11 cellular contexts compared by ENCODE assay signal in the genomic region with DNA sequence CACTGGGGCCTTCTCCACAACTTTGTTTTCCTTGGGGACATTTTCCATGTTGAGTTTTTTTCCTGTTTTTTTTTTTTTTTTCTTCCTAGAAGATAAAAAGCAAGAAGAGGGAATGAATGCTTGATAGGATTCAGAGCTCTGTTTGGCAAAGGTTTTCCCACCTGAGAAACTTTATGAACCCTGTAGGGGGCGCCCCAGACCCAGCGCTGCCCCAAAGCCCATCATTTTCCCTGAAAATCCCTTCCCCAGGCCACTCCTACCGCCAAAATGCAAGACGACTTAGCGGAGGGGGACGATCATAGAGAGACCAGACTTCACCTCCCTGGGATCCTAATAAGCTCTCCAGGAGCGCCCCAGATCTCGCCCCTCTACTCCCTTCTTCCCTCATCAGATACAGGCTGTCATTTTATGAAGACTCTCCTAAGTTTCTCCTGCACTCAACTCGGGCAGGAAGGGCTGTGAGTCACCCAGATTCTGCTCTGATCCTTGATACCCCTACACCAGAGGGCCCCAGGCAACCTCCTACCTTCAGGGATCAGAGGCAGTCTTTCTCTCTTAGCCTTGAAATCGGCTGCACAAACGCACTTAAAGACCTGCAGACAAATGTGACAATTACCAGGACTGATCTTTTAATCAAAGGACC. TPM values are rescaled to one million over a fixed set of nuclear protein-coding genes. Genes with fewer than 3 reads are reported as not detected.
DNase-seq lines count a peak whose midpoint lies in the region; FAIRE-seq and TF ChIP-seq lines count a peak whose summit lies in the region.
"Had no signal": no experiment of that assay in that cellular context is flagged by ENCODE, and none has a peak within 500 bp of the region (broad histone marks: within the 10 kb centered on the region; RNA-seq: fewer than 3 reads in every experiment).

No MANE protein-coding gene starts in this region.

- no peak for FAIRE-seq in frontal cortex (lab: Jason Lieb, UNC)
- FAIRE-seq: endothelial cell of umbilical vein, GM18507 had no signal

- H3K36me3 ChIP-seq in H7 (replicated peaks; ENCODE audit: control insufficient read depth, insufficient read depth, low read length): no peaks in the 10 kb centered on the region
- H3K36me3 ChIP-seq: SJCRH30 had no signal

- H3K4me3 ChIP-seq in H7 (ENCODE audit: insufficient read depth, low read depth, low read length): no peak overlapping the region
- H3K4me3 ChIP-seq: SJCRH30 had no signal

- DNase-seq in Ammon's horn (ENCODE audit: low spot score): peak; percentile 7
- DNase-seq in H7: peak; percentile 21
- peak; percentile 2 to 21 for DNase-seq in activated CD4-positive, alpha-beta T cell treated with anti-CD3 and anti-CD28 coated beads, Interleukin-2, amount 50 U/mL, for 48 hours
- DNase-seq in left kidney (ENCODE audit: low read depth, low spot score): peak; percentile 43
- DNase-seq in SK-N-DZ (ENCODE audit: low spot score): no peak
- DNase-seq in erythroblast (lab: John Stamatoyannopoulos, UW): no peak
- DNase-seq in SKM-1 (lab: John Stamatoyannopoulos, UW; ENCODE audit: unreplicated experiment): no peak
- no peak for DNase-seq in frontal cortex (ENCODE audit: low spot score in 2 of 2)

- no peaks in the 10 kb centered on the region for H3K27me3 ChIP-seq in H7 (ENCODE audit: control insufficient read depth, insufficient read depth, low read length)
- H3K27me3 ChIP-seq: SJCRH30 had no signal

- no peak for TF ChIP-seq POLR2A in erythroblast (IDR thresholded peaks at IDR 0.05; ENCODE audit: low read length)

RNA-seq across cellular contexts. Expression of gene BEX5, which starts 1.4 kb away (rescaled TPM):
- 5.5 and 8.6 TPM in 2 replicates for total RNA-seq in H7 (2014; rRNA removed; shearing (Covaris generic))
- polyA plus RNA-seq in SK-N-DZ (2014; cell fraction: cytosol; rRNA removed): 0.43 TPM in 1 of 2 replicates, not detected in the other
- not detected in 2 replicates for polyA plus RNA-seq in SK-N-DZ (2014; cell fraction: nucleus; rRNA removed)
- total RNA-seq in frontal cortex: 55.4 TPM
- total RNA-seq: endothelial cell of umbilical vein, SJCRH30 had no signal

RNA-seq across cellular contexts. Expression of gene TCEAL6, which starts 12.1 kb away (rescaled TPM):
- total RNA-seq in H7 (2014; rRNA removed; shearing (Covaris generic)): not detected in 2 replicates
- not detected in 2 replicates for polyA plus RNA-seq in SK-N-DZ (2014; cell fraction: cytosol; rRNA removed)
- polyA plus RNA-seq in SK-N-DZ (2014; cell fraction: nucleus; rRNA removed): not detected in 2 replicates
- 9.4 TPM for total RNA-seq in frontal cortex
- total RNA-seq: endothelial cell of umbilical vein, SJCRH30 had no signal
- polyA plus RNA-seq: endothelial cell of umbilical vein had no signal

RNA-seq across cellular contexts. Expression of gene TCEAL2, which starts 28.9 kb away (rescaled TPM):
- total RNA-seq in H7 (2014; rRNA removed; shearing (Covaris generic)): 3.2 and 7.5 TPM in 2 replicates
- polyA plus RNA-seq in SK-N-DZ (2014; cell fraction: cytosol; rRNA removed): 0.38 TPM in 1 of 2 replicates, not detected in the other
- polyA plus RNA-seq in SK-N-DZ (2014; cell fraction: nucleus; rRNA removed): 1.1 TPM in 1 of 2 replicates, not detected in the other
- 33.4 TPM for total RNA-seq in frontal cortex
- total RNA-seq: endothelial cell of umbilical vein, SJCRH30 had no signal
- polyA plus RNA-seq: endothelial cell of umbilical vein had no signal

Comparison
In these comparisons a context has a peak if more than half of its experiments do, and no peak if none do; other contexts are left out.
1. DNase-seq: peak in Ammon's horn (single experiment), H7 (single experiment), activated CD4-positive, alpha-beta T cell treated with anti-CD3 and anti-CD28 coated beads, Interleukin-2, amount 50 U/mL, for 48 hours (2 of 2) and left kidney (single experiment); none in SK-N-DZ (single experiment), erythroblast (0 of 2), SKM-1 (single experiment) and frontal cortex (0 of 2).
2. RNA of gene TCEAL6, which starts 12.1 kb away (total RNA-seq): 9.4 TPM in frontal cortex (single experiment); not detected in H7; every median in the first group is over 10 times any median in the second.